In genomic region chr19:861099-861755, GRCh38 we compare ENCODE assay signal across 13 cellular contexts. TPM values are rescaled to one million over a fixed set of nuclear protein-coding genes. Genes with fewer than 3 reads are reported as not detected.
A peak's percentile ranks its signal among the peaks of the same experiment; 100 is the strongest.
DNase-seq lines count a peak whose midpoint lies in the region; ATAC-seq, FAIRE-seq and TF ChIP-seq lines count a peak whose summit lies in the region.
"Had no signal": no experiment of that assay in that cellular context is flagged by ENCODE, and none has a peak within 500 bp of the region (broad histone marks: within the 10 kb centered on the region; RNA-seq: fewer than 3 reads in every experiment).

No MANE protein-coding gene starts in this region.

- H3K27me3 ChIP-seq in HL-60 (ENCODE audit: insufficient read depth, poor library complexity, severe bottlenecking) (no peaks in the 10 kb centered on the region), bronchial epithelial cell (ENCODE audit: control insufficient read depth, insufficient read depth, low read length) (no peaks in the 10 kb centered on the region), neural cell (ENCODE audit: insufficient read depth, low read depth, low read length) (peaks cover 36% of the 10 kb centered on the region)

- H2AFZ ChIP-seq in neural cell (ENCODE audit: low read depth, low read length): no peak overlapping the region

- H3K36me3 ChIP-seq in bronchial epithelial cell (ENCODE audit: control insufficient read depth, insufficient read depth, low read length) (no peaks in the 10 kb centered on the region), neural cell (ENCODE audit: insufficient read depth, low read length) (no peaks in the 10 kb centered on the region)

- no peaks in the 10 kb centered on the region for H3F3A ChIP-seq in neural cell (ENCODE audit: insufficient read depth, low read length, poor library complexity, severe bottlenecking)

- TF ChIP-seq EP300 in A549 (IDR thresholded peaks at IDR 0.05) (no peak), neural cell (conservative IDR thresholded peaks at IDR 0.05; ENCODE audit: poor library complexity, severe bottlenecking) (no peak)

- peak overlapping the region; percentile 76 for H3K4me2 ChIP-seq in A549
- H3K4me2 ChIP-seq in neural cell (ENCODE audit: low read length): no peak overlapping the region

- no peak overlapping the region for H3K9ac ChIP-seq in neural cell (ENCODE audit: low read length)

- TF ChIP-seq CTCF in A549 (IDR thresholded peaks at IDR 0.05): no peak
- no peak for TF ChIP-seq CTCF in HL-60 (IDR thresholded peaks at IDR 0.05; ENCODE audit: insufficient read depth, low read length)
- no peak for TF ChIP-seq CTCF in bronchial epithelial cell (IDR thresholded peaks at IDR 0.05; ENCODE audit: insufficient read depth, low read length, severe bottlenecking)
- TF ChIP-seq CTCF in neural cell (IDR thresholded peaks at IDR 0.05; ENCODE audit: poor library complexity, severe bottlenecking): no peak

- FAIRE-seq in A549 (lab: Jason Lieb, UNC) (no peak), bronchial epithelial cell (lab: Jason Lieb, UNC) (no peak)
- FAIRE-seq: endometrium had no signal

- no peaks in the 10 kb centered on the region for H3K79me2 ChIP-seq in neural cell (replicated peaks; ENCODE audit: insufficient read depth, low read length)

- no peak for TF ChIP-seq POLR2A in A549 (IDR thresholded peaks at IDR 0.05; ENCODE audit: low read length)

- TF ChIP-seq RAD21 in A549 (conservative IDR thresholded peaks at IDR 0.05 in 1 of 2, IDR thresholded peaks at IDR 0.05 in 1 of 2) (no peak), neural cell (conservative IDR thresholded peaks at IDR 0.05) (no peak)

- no peaks in the 10 kb centered on the region for H4K20me1 ChIP-seq in neural cell (ENCODE audit: insufficient read depth)

- DNase-seq in A549 (ENCODE audit: low read depth in 1 of 2, low spot score in 1 of 2): no peak
- no peak for DNase-seq in HL-60 (ENCODE audit: low read depth in 1 of 2, low spot score in 1 of 2)
- no peak for DNase-seq in bronchial epithelial cell (ENCODE audit: low read depth)
- DNase-seq in iPS-NIHi7 (ENCODE audit: extremely low spot score): no peak
- DNase-seq in left lobe of liver (ENCODE audit: low spot score): no peak
- DNase-seq in activated CD8-positive, alpha-beta memory T cell treated with anti-CD3 and anti-CD28 coated beads, Interleukin-2, amount 50 U/mL, for 4 hours: no peak

- no peaks in the 10 kb centered on the region for H3K9me3 ChIP-seq in A549
- no peaks in the 10 kb centered on the region for H3K9me3 ChIP-seq in neural cell (ENCODE audit: low read length)

- ATAC-seq in A549 (no peak; a peak in 1 of 6 replicates), left lobe of liver (no peak), GM21619 (IDR thresholded peaks at IDR 0.05; ENCODE audit: unreplicated experiment) (no peak)

- peak overlapping the region; percentile 80 for H3K4me3 ChIP-seq in A549
- H3K4me3 ChIP-seq in HL-60 (replicated peaks; ENCODE audit: insufficient read depth, low read length): peak overlapping the region; percentile 60
- peak overlapping the region; percentile 36 for H3K4me3 ChIP-seq in bronchial epithelial cell (ENCODE audit: low read depth, low read length)
- H3K4me3 ChIP-seq in neural cell (ENCODE audit: low read length): peak overlapping the region; percentile 58
- H3K4me3 ChIP-seq: lung had no signal

- peak overlapping the region; percentile 87 to 97 for H3K27ac ChIP-seq in A549
- H3K27ac ChIP-seq in HL-60 (replicated peaks): peak overlapping the region; percentile 27; the same call in 1 of the 2 replicates
- H3K27ac ChIP-seq in neural cell (ENCODE audit: low read length): no peak overlapping the region
- H3K27ac ChIP-seq: GM23248 had no signal

- CTCF ChIA-PET in A549 (lab: Yijun Ruan, JAX): interaction anchor here (1.2 kb wide), 1 partner anchor 10 kb away, joined by 3 read pairs; no protein-coding TSS in a partner anchor

- peaks cover 19% of the 10 kb centered on the region for H3K4me1 ChIP-seq in A549

- H3K9me2 ChIP-seq in neural cell (ENCODE audit: insufficient read depth, low read length): no peaks in the 10 kb centered on the region

- POLR2A ChIA-PET in A549 (lab: Yijun Ruan, JAX): no interaction called here

- WGBS in A549 (ENCODE audit: missing lambda C conversion rate): 80% methylated on average over 1 of the region's 37 CpGs

TF ChIP-seq in A549, 52 proteins besides CTCF, POLR2A, EP300 and RAD21 (continues in another document):
- TF ChIP-seq NFE2L2 (conservative IDR thresholded peaks at IDR 0.05; ENCODE audit: low read length) (no peak), FOSL2 (IDR thresholded peaks at IDR 0.05) (no peak), FOSL2 (CRISPR knock-in tag; IDR thresholded peaks at IDR 0.05) (no peak), USF2 (IDR thresholded peaks at IDR 0.05) (no peak), HDAC2 (IDR thresholded peaks at IDR 0.05) (no peak), ZSCAN20 (CRISPR knock-in tag; IDR thresholded peaks at IDR 0.05) (no peak), HOXA7 (CRISPR knock-in tag; IDR thresholded peaks at IDR 0.05) (no peak)

TF ChIP-seq in neural cell, 6 proteins besides CTCF, POLR2A, EP300 and RAD21 (continues in another document):
- TF ChIP-seq TAF1 (IDR thresholded peaks at IDR 0.05; ENCODE audit: low read depth) (no peak), POLR2AphosphoS5 (IDR thresholded peaks at IDR 0.05) (no peak), SMC3 (conservative IDR thresholded peaks at IDR 0.05; ENCODE audit: poor library complexity) (no peak), EZH2 (IDR thresholded peaks at IDR 0.05; ENCODE audit: borderline replicate concordance, insufficient read depth, low read length, poor library complexity, severe bottlenecking) (no peak)

RNA-seq across cellular contexts. Expression of gene CFD, which starts 1.8 kb away (rescaled TPM):
- polyA plus RNA-seq in A549 (2011; rRNA removed) (7.6 TPM in 2 replicates), A549 (2017; fragmentation: RNase III; extraction: RNeasy Plus Mini Kit Qiagen cat#74134 plus additional on column Dnase treatment) (13.8 to 14.8 TPM (median 14.3 TPM) in 3 replicates), neural cell (3.8 and 5.3 TPM in 2 replicates)
- polyA plus RNA-seq in A549 (2012; cell fraction: cytosol; rRNA removed): 20.5 and 36.1 TPM in 2 replicates
- polyA plus RNA-seq in A549 (2012; cell fraction: nucleus; rRNA removed): 19.4 and 48.1 TPM in 2 replicates
- polyA minus RNA-seq in A549 (2011; rRNA and poly(A)+ RNA removed): 3.1 and 3.9 TPM in 2 replicates
- total RNA-seq in bronchial epithelial cell (1.2 and 4.2 TPM in 2 replicates), left lobe of liver (6.1 TPM)
- polyA minus RNA-seq in neural cell: 1.2 TPM in 1 of 2 replicates, not detected in the other

RNA-seq across cellular contexts. Expression of gene ELANE, which starts 9.1 kb away (rescaled TPM):
- polyA plus RNA-seq in A549 (2011; rRNA removed): 0.15 and 0.35 TPM in 2 replicates
- 0.15 and 0.22 TPM in 2 replicates for polyA plus RNA-seq in A549 (2012; cell fraction: cytosol; rRNA removed)
- polyA plus RNA-seq in A549 (2012; cell fraction: nucleus; rRNA removed): 0.42 and 0.48 TPM in 2 replicates
- polyA plus RNA-seq in A549 (2017; fragmentation: RNase III; extraction: RNeasy Plus Mini Kit Qiagen cat#74134 plus additional on column Dnase treatment): 0.14 to 0.15 TPM (median 0.15 TPM) in 3 replicates
- polyA minus RNA-seq in A549 (2011; rRNA and poly(A)+ RNA removed): not detected in 2 replicates
- not detected in 2 replicates for total RNA-seq in bronchial epithelial cell
- not detected in 2 replicates for polyA plus RNA-seq in neural cell
- polyA minus RNA-seq in neural cell: not detected in 2 replicates
- total RNA-seq in left lobe of liver: 0.58 TPM
- total RNA-seq: activated CD4-positive, alpha-beta memory T cell treated with anti-CD3 and anti-CD28 coated beads, Interleukin-2, amount 10 ng/mL, durations not matched to agents 7 days and 5 days; GM23248 had no signal

RNA-seq across cellular contexts. Expression of gene PRTN3, which starts 20.4 kb away (rescaled TPM):
- polyA plus RNA-seq in A549 (2011; rRNA removed) (0.21 and 0.36 TPM in 2 replicates), A549 (2017; fragmentation: RNase III; extraction: RNeasy Plus Mini Kit Qiagen cat#74134 plus additional on column Dnase treatment) (0.18 to 0.39 TPM (median 0.24 TPM) in 3 replicates), neural cell (0.54 TPM in 1 of 2 replicates, not detected in the other)
- polyA plus RNA-seq in A549 (2012; cell fraction: cytosol; rRNA removed): 0.53 and 0.69 TPM in 2 replicates
- 0.34 and 0.65 TPM in 2 replicates for polyA plus RNA-seq in A549 (2012; cell fraction: nucleus; rRNA removed)
- polyA minus RNA-seq in A549 (2011; rRNA and poly(A)+ RNA removed): 0.44 TPM in 1 of 2 replicates, not detected in the other
- total RNA-seq in bronchial epithelial cell (not detected in 2 replicates), left lobe of liver (0.23 TPM)
- not detected in 2 replicates for polyA minus RNA-seq in neural cell
- total RNA-seq: activated CD4-positive, alpha-beta memory T cell treated with anti-CD3 and anti-CD28 coated beads, Interleukin-2, amount 10 ng/mL, durations not matched to agents 7 days and 5 days; GM23248; ureter had no signal
- polyA plus RNA-seq: GM23248 had no signal

RNA-seq across cellular contexts. Expression of gene MED16, which starts 31.8 kb away (rescaled TPM):
- polyA plus RNA-seq in A549 (2011; rRNA removed): 8.0 TPM in 2 replicates
- polyA plus RNA-seq in A549 (2012; cell fraction: cytosol; rRNA removed): 17.6 and 22.7 TPM in 2 replicates
- polyA plus RNA-seq in A549 (2012; cell fraction: nucleus; rRNA removed): 32.2 and 54.4 TPM in 2 replicates
- 11.9 to 13.9 TPM (median 12.7 TPM) in 3 replicates for polyA plus RNA-seq in A549 (2017; fragmentation: RNase III; extraction: RNeasy Plus Mini Kit Qiagen cat#74134 plus additional on column Dnase treatment)
- polyA minus RNA-seq in A549 (2011; rRNA and poly(A)+ RNA removed): 8.8 and 17.6 TPM in 2 replicates
- total RNA-seq in bronchial epithelial cell: 9.2 and 12.1 TPM in 2 replicates
- polyA plus RNA-seq in neural cell: 13.3 and 17.0 TPM in 2 replicates
- 31.1 and 31.2 TPM in 2 replicates for polyA minus RNA-seq in neural cell
- total RNA-seq in left lobe of liver: 36.3 TPM

RNA-seq across cellular contexts. Expression of gene RNU6-9, which starts 32.1 kb away (rescaled TPM):
- not detected in 2 replicates for polyA plus RNA-seq in A549 (2011; rRNA removed)
- polyA plus RNA-seq in A549 (2012; cell fraction: cytosol; rRNA removed): not detected in 2 replicates
- polyA plus RNA-seq in A549 (2012; cell fraction: nucleus; rRNA removed): not detected in 2 replicates
- not detected in 3 replicates for polyA plus RNA-seq in A549 (2017; fragmentation: RNase III; extraction: RNeasy Plus Mini Kit Qiagen cat#74134 plus additional on column Dnase treatment)
- under 0.01 TPM in 1 of 2 replicates, not detected in the other for polyA minus RNA-seq in A549 (2011; rRNA and poly(A)+ RNA removed)
- total RNA-seq in bronchial epithelial cell: not detected in 2 replicates
- not detected in 2 replicates for polyA plus RNA-seq in neural cell
- not detected in 2 replicates for polyA minus RNA-seq in neural cell
- total RNA-seq in left lobe of liver: not detected
- total RNA-seq: activated CD4-positive, alpha-beta memory T cell treated with anti-CD3 and anti-CD28 coated beads, Interleukin-2, amount 10 ng/mL, durations not matched to agents 7 days and 5 days; GM23248; lung; ureter had no signal
- polyA plus RNA-seq: GM23248, lung had no signal
